In genomic region chr10:35126530-35127288, GRCh38 we compare ENCODE assay signal across 1 cellular context.
A peak's percentile ranks its signal among the peaks of the same experiment; 100 is the strongest.
TF ChIP-seq lines count a peak whose summit lies in the region.

TSS of gene CREM (plus strand) at chr10:35126846. CDS start at chr10:35137836, 10,990 bp downstream.

TF ChIP-seq in K562, 482 proteins besides CTCF, POLR2A, EP300 and RAD21 (continued from another document and continues in another):
- peak in 1 of 2 experiments; percentile 21; a peak in 1 of 4 replicates for TF ChIP-seq HDAC1 (IDR thresholded peaks at IDR 0.05)
- peak; percentile 76; the same call in 1 of the 2 replicates for TF ChIP-seq CHAMP1 (IDR thresholded peaks at IDR 0.05)
- no peak for TF ChIP-seq MTF1 (CRISPR knock-in tag; IDR thresholded peaks at IDR 0.05; ENCODE audit: borderline replicate concordance)
- peak; percentile 81 for TF ChIP-seq ZFX (CRISPR knock-in tag; IDR thresholded peaks at IDR 0.05)
- no peak for TF ChIP-seq BRCA1 (IDR thresholded peaks at IDR 0.05)
- no peak for TF ChIP-seq BRCA1 (CRISPR knock-in tag; IDR thresholded peaks at IDR 0.05)
- TF ChIP-seq LARP7 (IDR thresholded peaks at IDR 0.05) = no peak
- no peak for TF ChIP-seq SRSF3 (IDR thresholded peaks at IDR 0.05; ENCODE audit: insufficient read depth, low read length)
- no peak for TF ChIP-seq MAFF (IDR thresholded peaks at IDR 0.05; ENCODE audit: low read length)
- no peak for TF ChIP-seq ZFPM2 (CRISPR knock-in tag; IDR thresholded peaks at IDR 0.05)
- TF ChIP-seq KDM4B (IDR thresholded peaks at IDR 0.05; ENCODE audit: borderline replicate concordance in 2 of 2, low read depth in 1 of 2) = no peak
- TF ChIP-seq CHD2 (IDR thresholded peaks at IDR 0.05; ENCODE audit: low read depth, low read length) = peak; percentile 72; the same call in 1 of the 2 replicates
- TF ChIP-seq ADNP (tag; IDR thresholded peaks at IDR 0.05) = no peak
- TF ChIP-seq ATF7 (IDR thresholded peaks at IDR 0.05) = peak; percentile 73
- no peak for TF ChIP-seq CCAR2 (IDR thresholded peaks at IDR 0.05; ENCODE audit: low read depth, low read length)
- TF ChIP-seq TAL1 (IDR thresholded peaks at IDR 0.05) = no peak
- no peak for TF ChIP-seq ZNF75A (CRISPR knock-in tag; IDR thresholded peaks at IDR 0.05)
- TF ChIP-seq, protein P1, sequence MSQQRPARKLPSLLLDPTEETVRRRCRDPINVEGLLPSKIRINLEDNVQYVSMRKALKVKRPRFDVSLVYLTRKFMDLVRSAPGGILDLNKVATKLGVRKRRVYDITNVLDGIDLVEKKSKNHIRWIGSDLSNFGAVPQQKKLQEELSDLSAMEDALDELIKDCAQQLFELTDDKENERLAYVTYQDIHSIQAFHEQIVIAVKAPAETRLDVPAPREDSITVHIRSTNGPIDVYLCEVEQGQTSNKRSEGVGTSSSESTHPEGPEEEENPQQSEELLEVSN (IDR thresholded peaks at IDR 0.05; ENCODE audit: borderline replicate concordance in 1 of 2, extremely low read depth in 1 of 2, insufficient read depth in 1 of 2, insufficient read length in 1 of 2, low read depth in 1 of 2, low read length in 1 of 2, poor library complexity in 1 of 2, severe bottlenecking in 1 of 2) = peak; percentile 82 to 94
- TF ChIP-seq ELF2 (CRISPR knock-in tag; IDR thresholded peaks at IDR 0.05) = no peak
- no peak for TF ChIP-seq NUFIP1 (IDR thresholded peaks at IDR 0.05; ENCODE audit: partially characterized antibody)
- TF ChIP-seq ZNF239 (CRISPR knock-in tag; IDR thresholded peaks at IDR 0.05) = no peak
- no peak; the same call in 1 of the 2 replicates for TF ChIP-seq ARID1B (IDR thresholded peaks at IDR 0.05)
- TF ChIP-seq HMGN3 (IDR thresholded peaks at IDR 0.05; ENCODE audit: borderline replicate concordance, extremely low read depth, insufficient read length, low read depth, low read length) = peak; percentile 80
- no peak for TF ChIP-seq BCL6 (CRISPR knock-in tag; IDR thresholded peaks at IDR 0.05)
- TF ChIP-seq NR2C2 (CRISPR knock-in tag; IDR thresholded peaks at IDR 0.05) = no peak; the same call in 1 of the 2 replicates
- TF ChIP-seq NR2C2 (tag; IDR thresholded peaks at IDR 0.05) = peak; percentile 97
- no peak for TF ChIP-seq HMG20A (CRISPR knock-in tag; conservative IDR thresholded peaks at IDR 0.05)
- no peak for TF ChIP-seq NCOA4 (IDR thresholded peaks at IDR 0.05; ENCODE audit: partially characterized antibody)
- no peak for TF ChIP-seq SETDB1 (IDR thresholded peaks at IDR 0.05; ENCODE audit: low read length)
- TF ChIP-seq SMARCB1 (IDR thresholded peaks at IDR 0.05; ENCODE audit: insufficient read length, low read depth) = no peak
- 0 out of 4 replicates have a peak, but pooled peaks of 1 of the 2 experiments have one; percentile 52 for TF ChIP-seq RCOR1 (IDR thresholded peaks at IDR 0.05; ENCODE audit: borderline replicate concordance in 1 of 2, low read depth in 2 of 2, low read length in 2 of 2)
- no peak for TF ChIP-seq HOXB6 (CRISPR knock-in tag; IDR thresholded peaks at IDR 0.05; ENCODE audit: borderline replicate concordance)
- TF ChIP-seq ZNF644 (tag; IDR thresholded peaks at IDR 0.05; ENCODE audit: low read depth) = no peak
- no peak for TF ChIP-seq ZNF165 (CRISPR knock-in tag; IDR thresholded peaks at IDR 0.05; ENCODE audit: borderline replicate concordance)
- peak; percentile 63; the same call in 1 of the 2 replicates for TF ChIP-seq ZNF197 (CRISPR knock-in tag; IDR thresholded peaks at IDR 0.05; ENCODE audit: low read depth)
- TF ChIP-seq SIN3B (IDR thresholded peaks at IDR 0.05; ENCODE audit: low read depth) = no peak; the same call in 1 of the 2 replicates
- TF ChIP-seq ZNF707 (CRISPR knock-in tag; conservative IDR thresholded peaks at IDR 0.05) = no peak
- TF ChIP-seq SMARCA5 (IDR thresholded peaks at IDR 0.05) = no peak
- peak; percentile 8 for TF ChIP-seq MYC (IDR thresholded peaks at IDR 0.05; ENCODE audit: low read depth, low read length)
- TF ChIP-seq MYC (CRISPR knock-in tag; IDR thresholded peaks at IDR 0.05; ENCODE audit: borderline replicate concordance, low read depth) = no peak
- TF ChIP-seq CHCHD3 (CRISPR knock-in tag; IDR thresholded peaks at IDR 0.05) = peak; percentile 76; the same call in 1 of the 2 replicates
- TF ChIP-seq, protein P2, sequence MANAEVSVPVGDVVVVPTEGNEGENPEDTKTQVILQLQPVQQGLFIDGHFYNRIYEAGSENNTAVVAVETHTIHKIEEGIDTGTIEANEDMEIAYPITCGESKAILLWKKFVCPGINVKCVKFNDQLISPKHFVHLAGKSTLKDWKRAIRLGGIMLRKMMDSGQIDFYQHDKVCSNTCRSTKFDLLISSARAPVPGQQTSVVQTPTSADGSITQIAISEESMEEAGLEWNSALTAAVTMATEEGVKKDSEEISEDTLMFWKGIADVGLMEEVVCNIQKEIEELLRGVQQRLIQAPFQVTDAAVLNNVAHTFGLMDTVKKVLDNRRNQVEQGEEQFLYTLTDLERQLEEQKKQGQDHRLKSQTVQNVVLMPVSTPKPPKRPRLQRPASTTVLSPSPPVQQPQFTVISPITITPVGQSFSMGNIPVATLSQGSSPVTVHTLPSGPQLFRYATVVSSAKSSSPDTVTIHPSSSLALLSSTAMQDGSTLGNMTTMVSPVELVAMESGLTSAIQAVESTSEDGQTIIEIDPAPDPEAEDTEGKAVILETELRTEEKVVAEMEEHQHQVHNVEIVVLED (CRISPR knock-in tag; IDR thresholded peaks at IDR 0.05) = peak; percentile 87
- peak; percentile 89 for TF ChIP-seq POLR2B (IDR thresholded peaks at IDR 0.05; ENCODE audit: low read depth, partially characterized antibody)
- TF ChIP-seq ZBTB7A (IDR thresholded peaks at IDR 0.05; ENCODE audit: borderline replicate concordance, control insufficient read depth, low read depth, low read length) = 0 out of 2 replicates have a peak, but pooled peaks have one; percentile 37
- TF ChIP-seq RNF219 (CRISPR knock-in tag; IDR thresholded peaks at IDR 0.05) = no peak
- TF ChIP-seq ARID2 (IDR thresholded peaks at IDR 0.05) = no peak
- TF ChIP-seq ZNF224 (CRISPR knock-in tag; IDR thresholded peaks at IDR 0.05) = no peak
- TF ChIP-seq POLR2H (tag; IDR thresholded peaks at IDR 0.05; ENCODE audit: low read depth) = peak; percentile 78
- peak; percentile 80; the same call in 1 of the 2 replicates for TF ChIP-seq PHF8 (IDR thresholded peaks at IDR 0.05; ENCODE audit: borderline replicate concordance, low read length)
- 0 out of 2 replicates have a peak, but pooled peaks have one; percentile 12 for TF ChIP-seq SAFB (IDR thresholded peaks at IDR 0.05; ENCODE audit: borderline replicate concordance, low read depth, low read length)
- 0 out of 2 replicates have a peak, but pooled peaks have one; percentile 24 for TF ChIP-seq SMARCE1 (IDR thresholded peaks at IDR 0.05)
- TF ChIP-seq ZZZ3 (IDR thresholded peaks at IDR 0.05) = no peak
- TF ChIP-seq, protein P3, sequence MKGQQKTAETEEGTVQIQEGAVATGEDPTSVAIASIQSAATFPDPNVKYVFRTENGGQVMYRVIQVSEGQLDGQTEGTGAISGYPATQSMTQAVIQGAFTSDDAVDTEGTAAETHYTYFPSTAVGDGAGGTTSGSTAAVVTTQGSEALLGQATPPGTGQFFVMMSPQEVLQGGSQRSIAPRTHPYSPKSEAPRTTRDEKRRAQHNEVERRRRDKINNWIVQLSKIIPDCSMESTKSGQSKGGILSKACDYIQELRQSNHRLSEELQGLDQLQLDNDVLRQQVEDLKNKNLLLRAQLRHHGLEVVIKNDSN (CRISPR knock-in tag; IDR thresholded peaks at IDR 0.05) = no peak
- no peak for TF ChIP-seq ZNF551 (CRISPR knock-in tag; IDR thresholded peaks at IDR 0.05)
- TF ChIP-seq NFE2 (IDR thresholded peaks at IDR 0.05; ENCODE audit: low read depth) = 0 out of 2 replicates have a peak, but pooled peaks have one; percentile 28
- TF ChIP-seq SAP30 (IDR thresholded peaks at IDR 0.05; ENCODE audit: borderline replicate concordance, insufficient read depth, low read depth, low read length, poor library complexity, severe bottlenecking) = no peak
- TF ChIP-seq SMC3 (conservative IDR thresholded peaks at IDR 0.05; ENCODE audit: insufficient read depth, low read depth, low read length) = 0 out of 2 replicates have a peak, but pooled peaks have one; percentile 28
- TF ChIP-seq HDAC2 (IDR thresholded peaks at IDR 0.05) = no peak
- TF ChIP-seq, protein P4, sequence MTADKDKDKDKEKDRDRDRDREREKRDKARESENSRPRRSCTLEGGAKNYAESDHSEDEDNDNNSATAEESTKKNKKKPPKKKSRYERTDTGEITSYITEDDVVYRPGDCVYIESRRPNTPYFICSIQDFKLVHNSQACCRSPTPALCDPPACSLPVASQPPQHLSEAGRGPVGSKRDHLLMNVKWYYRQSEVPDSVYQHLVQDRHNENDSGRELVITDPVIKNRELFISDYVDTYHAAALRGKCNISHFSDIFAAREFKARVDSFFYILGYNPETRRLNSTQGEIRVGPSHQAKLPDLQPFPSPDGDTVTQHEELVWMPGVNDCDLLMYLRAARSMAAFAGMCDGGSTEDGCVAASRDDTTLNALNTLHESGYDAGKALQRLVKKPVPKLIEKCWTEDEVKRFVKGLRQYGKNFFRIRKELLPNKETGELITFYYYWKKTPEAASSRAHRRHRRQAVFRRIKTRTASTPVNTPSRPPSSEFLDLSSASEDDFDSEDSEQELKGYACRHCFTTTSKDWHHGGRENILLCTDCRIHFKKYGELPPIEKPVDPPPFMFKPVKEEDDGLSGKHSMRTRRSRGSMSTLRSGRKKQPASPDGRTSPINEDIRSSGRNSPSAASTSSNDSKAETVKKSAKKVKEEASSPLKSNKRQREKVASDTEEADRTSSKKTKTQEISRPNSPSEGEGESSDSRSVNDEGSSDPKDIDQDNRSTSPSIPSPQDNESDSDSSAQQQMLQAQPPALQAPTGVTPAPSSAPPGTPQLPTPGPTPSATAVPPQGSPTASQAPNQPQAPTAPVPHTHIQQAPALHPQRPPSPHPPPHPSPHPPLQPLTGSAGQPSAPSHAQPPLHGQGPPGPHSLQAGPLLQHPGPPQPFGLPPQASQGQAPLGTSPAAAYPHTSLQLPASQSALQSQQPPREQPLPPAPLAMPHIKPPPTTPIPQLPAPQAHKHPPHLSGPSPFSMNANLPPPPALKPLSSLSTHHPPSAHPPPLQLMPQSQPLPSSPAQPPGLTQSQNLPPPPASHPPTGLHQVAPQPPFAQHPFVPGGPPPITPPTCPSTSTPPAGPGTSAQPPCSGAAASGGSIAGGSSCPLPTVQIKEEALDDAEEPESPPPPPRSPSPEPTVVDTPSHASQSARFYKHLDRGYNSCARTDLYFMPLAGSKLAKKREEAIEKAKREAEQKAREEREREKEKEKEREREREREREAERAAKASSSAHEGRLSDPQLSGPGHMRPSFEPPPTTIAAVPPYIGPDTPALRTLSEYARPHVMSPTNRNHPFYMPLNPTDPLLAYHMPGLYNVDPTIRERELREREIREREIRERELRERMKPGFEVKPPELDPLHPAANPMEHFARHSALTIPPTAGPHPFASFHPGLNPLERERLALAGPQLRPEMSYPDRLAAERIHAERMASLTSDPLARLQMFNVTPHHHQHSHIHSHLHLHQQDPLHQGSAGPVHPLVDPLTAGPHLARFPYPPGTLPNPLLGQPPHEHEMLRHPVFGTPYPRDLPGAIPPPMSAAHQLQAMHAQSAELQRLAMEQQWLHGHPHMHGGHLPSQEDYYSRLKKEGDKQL (CRISPR knock-in tag; IDR thresholded peaks at IDR 0.05; ENCODE audit: borderline replicate concordance) = no peak
- TF ChIP-seq ZNF12 (CRISPR knock-in tag; IDR thresholded peaks at IDR 0.05) = peak; percentile 51
- no peak for TF ChIP-seq ZNF764 (CRISPR knock-in tag; IDR thresholded peaks at IDR 0.05; ENCODE audit: low read depth)
- TF ChIP-seq ZSCAN32 (CRISPR knock-in tag; IDR thresholded peaks at IDR 0.05) = no peak
- TF ChIP-seq ZNF143 (CRISPR knock-in tag; IDR thresholded peaks at IDR 0.05) = no peak
- peak; percentile 91 for TF ChIP-seq TFAP4 (CRISPR knock-in tag; IDR thresholded peaks at IDR 0.05; ENCODE audit: borderline replicate concordance)
